28 cellular contexts compared by ENCODE assay signal in the genomic region with DNA sequence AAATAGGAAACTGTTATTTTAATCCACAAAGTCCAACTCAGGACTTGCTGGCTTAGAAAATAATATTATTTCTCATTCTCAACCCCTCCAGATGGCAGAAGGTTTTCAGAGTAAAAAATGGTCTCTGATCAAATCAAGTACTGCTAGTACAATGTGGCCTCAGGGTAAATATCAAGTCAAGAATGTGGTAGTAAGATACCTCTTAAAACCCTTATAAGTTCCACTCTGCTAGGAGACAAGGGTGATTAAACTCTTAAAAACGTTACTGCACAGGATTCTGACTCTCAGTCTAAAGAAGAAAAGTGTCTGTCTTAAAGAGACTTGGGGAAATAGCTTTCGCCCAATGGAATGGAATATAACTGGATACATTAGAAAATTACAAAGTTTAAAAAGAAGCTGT.
"Had no signal": no experiment of that assay in that cellular context is flagged by ENCODE, and none has a peak within 500 bp of the region (broad histone marks: within the 10 kb centered on the region; RNA-seq: fewer than 3 reads in every experiment).

No MANE protein-coding gene starts in this region.

- H3K4me3 ChIP-seq: lung, mucosa of descending colon, pancreas, prostate gland, skin epidermis, spleen, suprapubic skin, thoracic aorta, tibial artery, vagina had no signal

- H3K27me3 Mint-ChIP-seq: naive thymus-derived CD4-positive, alpha-beta T cell; natural killer cell treated with Interleukin-12 subunit alpha and Interleukin-12 subunit beta and Interleukin-15 and Interleukin-18, amount 100 ng/mL, for 72 hours; stimulated activated naive CD8-positive, alpha-beta T cell treated with anti-CD3 and anti-CD28 coated beads, Interleukin-15, Interleukin-2, amounts not matched to agents 100 ng/mL and 50 ng/mL, for 24 hours; type B pancreatic cell had no signal

- ATAC-seq: left cardiac atrium; left lobe of liver; mucosa of descending colon; naive thymus-derived CD4-positive, alpha-beta T cell; natural killer cell treated with Interleukin-12 subunit alpha and Interleukin-12 subunit beta and Interleukin-15 and Interleukin-18, amount 100 ng/mL, for 72 hours; pancreas; right cardiac atrium; sciatic nerve; stimulated activated effector memory CD8-positive, alpha-beta T cell treated with anti-CD3 and anti-CD28 coated beads, Interleukin-12 subunit alpha, Interleukin-12 subunit beta, amount 100 ng/mL, for 72 hours had no signal

- H3K9me3 Mint-ChIP-seq: stimulated activated naive CD8-positive, alpha-beta T cell treated with anti-CD3 and anti-CD28 coated beads, Interleukin-15, Interleukin-2, amounts not matched to agents 100 ng/mL and 50 ng/mL, for 24 hours had no signal

- H3K4me3 Mint-ChIP-seq: naive thymus-derived CD4-positive, alpha-beta T cell; natural killer cell treated with Interleukin-12 subunit alpha and Interleukin-12 subunit beta and Interleukin-15 and Interleukin-18, amount 100 ng/mL, for 72 hours; stimulated activated effector memory CD8-positive, alpha-beta T cell treated with anti-CD3 and anti-CD28 coated beads, Interleukin-12 subunit alpha, Interleukin-12 subunit beta, amount 100 ng/mL, for 72 hours; stimulated activated naive CD8-positive, alpha-beta T cell treated with anti-CD3 and anti-CD28 coated beads, Interleukin-15, Interleukin-2, amounts not matched to agents 100 ng/mL and 50 ng/mL, for 24 hours; type B pancreatic cell had no signal

- H3K27me3 ChIP-seq: pancreas, spleen, suprapubic skin, tibial artery, vagina had no signal

- H3K4me1 Mint-ChIP-seq: naive thymus-derived CD4-positive, alpha-beta T cell; stimulated activated effector memory CD8-positive, alpha-beta T cell treated with anti-CD3 and anti-CD28 coated beads, Interleukin-12 subunit alpha, Interleukin-12 subunit beta, amount 100 ng/mL, for 72 hours had no signal

- DNase-seq: hippocampal formation; kidney glomerular epithelial cell; left cardiac atrium; mesendoderm; midbrain; mucosa of descending colon; naive thymus-derived CD4-positive, alpha-beta T cell; nucleus accumbens; pancreas; posterior cingulate gyrus; retina; right cardiac atrium; spleen; stimulated activated CD4-positive, alpha-beta T cell treated with anti-CD3 and anti-CD28 coated beads, Interleukin-4, amount 100 ng/mL, for 24 hours; stimulated activated naive CD4-positive, alpha-beta T cell; tibial artery had no signal

- H3K36me3 ChIP-seq: pancreas, prostate gland, spleen, suprapubic skin, thoracic aorta, vagina had no signal

- H3K27ac Mint-ChIP-seq: naive thymus-derived CD4-positive, alpha-beta T cell; natural killer cell treated with Interleukin-12 subunit alpha and Interleukin-12 subunit beta and Interleukin-15 and Interleukin-18, amount 100 ng/mL, for 72 hours; stimulated activated effector memory CD8-positive, alpha-beta T cell treated with anti-CD3 and anti-CD28 coated beads, Interleukin-12 subunit alpha, Interleukin-12 subunit beta, amount 100 ng/mL, for 72 hours; stimulated activated naive CD8-positive, alpha-beta T cell treated with anti-CD3 and anti-CD28 coated beads, Interleukin-15, Interleukin-2, amounts not matched to agents 100 ng/mL and 50 ng/mL, for 24 hours; type B pancreatic cell had no signal

- H3K27ac ChIP-seq: pancreas, prostate gland, skin epidermis, spleen, suprapubic skin, thoracic aorta, tibial artery, vagina had no signal

- H3K4me1 ChIP-seq: pancreas, prostate gland, spleen, suprapubic skin, tibial artery, vagina had no signal

- H3K36me3 Mint-ChIP-seq: naive thymus-derived CD4-positive, alpha-beta T cell; natural killer cell treated with Interleukin-12 subunit alpha and Interleukin-12 subunit beta and Interleukin-15 and Interleukin-18, amount 100 ng/mL, for 72 hours; stimulated activated effector memory CD8-positive, alpha-beta T cell treated with anti-CD3 and anti-CD28 coated beads, Interleukin-12 subunit alpha, Interleukin-12 subunit beta, amount 100 ng/mL, for 72 hours; type B pancreatic cell had no signal

- H3K9me3 ChIP-seq: mucosa of descending colon, pancreas, prostate gland, suprapubic skin, thoracic aorta, vagina had no signal
